ENCODE assay signal across 26 cellular contexts in the genomic region with DNA sequence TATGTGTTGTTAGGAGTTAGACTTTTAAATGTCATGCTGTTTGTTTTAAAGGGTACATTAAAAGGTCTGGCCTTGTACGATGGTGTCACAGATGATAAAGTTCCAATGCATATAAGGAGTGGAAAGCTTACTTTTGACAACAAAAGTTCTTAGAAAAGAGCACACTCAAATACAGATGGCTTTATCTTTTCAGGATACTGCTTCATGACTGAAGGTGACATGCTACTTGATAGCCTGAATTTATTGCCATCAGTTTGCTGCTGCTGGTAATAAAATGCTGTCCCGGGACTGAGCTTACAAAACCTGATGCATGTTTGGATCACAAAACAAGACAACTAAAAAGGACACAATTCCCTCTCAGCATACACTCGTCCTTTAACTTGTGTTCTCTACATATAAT.
A peak's percentile ranks its signal among the peaks of the same experiment; 100 is the strongest.
DNase-seq lines count a peak whose midpoint lies in the region; ATAC-seq, FAIRE-seq and TF ChIP-seq lines count a peak whose summit lies in the region.
"Had no signal": no experiment of that assay in that cellular context is flagged by ENCODE, and none has a peak within 500 bp of the region (broad histone marks: within the 10 kb centered on the region; RNA-seq: fewer than 3 reads in every experiment).

No MANE protein-coding gene starts in this region.

- peak overlapping the region; percentile 26; the same call in 1 of the 2 replicates for H3K4me2 ChIP-seq in K562 (ENCODE audit: insufficient read depth, low read length)
- H3K4me2 ChIP-seq: A549; BLaER1 treated with 17β-estradiol and CSF1 and Interleukin-3, amounts not matched to agents 10 nM and 100 nM had no signal

- peak overlapping the region; percentile 67 for H3K27ac Mint-ChIP-seq in activated T-cell treated with anti-CD3 and anti-CD28 coated beads, Interleukin-2, amount 50 U/mL, for 24 hours
- H3K27ac Mint-ChIP-seq in progenitor cell of endocrine pancreas: peak overlapping the region; percentile 75
- H3K27ac Mint-ChIP-seq: CD14-positive monocyte; CD4-positive, alpha-beta T cell; HFFc6 had no signal

- H3K9me1 ChIP-seq in K562 (ENCODE audit: control insufficient read depth, insufficient read depth, low read length): no peaks in the 10 kb centered on the region

- no peak overlapping the region; a peak in 1 of 4 replicates for H3K9ac ChIP-seq in K562 (ENCODE audit: insufficient read depth in 1 of 2, low read depth in 2 of 2, low read length in 2 of 2)
- H3K9ac ChIP-seq: BLaER1 treated with 17β-estradiol and CSF1 and Interleukin-3, amounts not matched to agents 10 nM and 100 nM had no signal

- H2AFZ ChIP-seq in K562 (ENCODE audit: low read depth, low read length): no peak overlapping the region; the same call in 1 of the 2 replicates

- H3K27me3 ChIP-seq in K562 (ENCODE audit: control insufficient read depth in 2 of 2, insufficient read depth in 2 of 2, low read length in 2 of 2): no peaks in the 10 kb centered on the region
- H3K27me3 ChIP-seq: BE2C; BLaER1 treated with 17β-estradiol and CSF1 and Interleukin-3, amounts not matched to agents 10 nM and 100 nM had no signal

- no peak overlapping the region for H3K4me3 Mint-ChIP-seq in activated T-cell treated with anti-CD3 and anti-CD28 coated beads, Interleukin-2, amount 50 U/mL, for 24 hours
- H3K4me3 Mint-ChIP-seq in activated T-cell treated with anti-CD3 and anti-CD28 coated beads, Interleukin-2, amount 50 U/mL, for 4 hours: no peak overlapping the region
- H3K4me3 Mint-ChIP-seq in progenitor cell of endocrine pancreas (ENCODE audit: low read depth): no peak overlapping the region
- H3K4me3 Mint-ChIP-seq: CD14-positive monocyte; CD4-positive, alpha-beta T cell; CD8-positive, alpha-beta memory T cell; HFFc6 had no signal

- CTCF ChIA-PET in K562 (lab: Yijun Ruan, JAX; ENCODE audit: low intra/inter-chr PET ratio): no interaction called here

- TF ChIP-seq POLR2A in K562 (conservative IDR thresholded peaks at IDR 0.05): no peak

- H4K20me1 ChIP-seq in K562 (replicated peaks; ENCODE audit: control insufficient read depth, insufficient read depth, low read length): no peaks in the 10 kb centered on the region
- H4K20me1 ChIP-seq: BLaER1 treated with 17β-estradiol and CSF1 and Interleukin-3, amounts not matched to agents 10 nM and 100 nM had no signal

- WGBS in K562 (ENCODE audit: insufficient coverage, low coverage, missing lambda C conversion rate): 13% methylated on average over 3 of the region's 3 CpGs

- TF ChIP-seq CTCF in K562 (IDR thresholded peaks at IDR 0.05 in 2 of 3, conservative IDR thresholded peaks at IDR 0.05 in 1 of 3; ENCODE audit: insufficient read depth in 2 of 3, low read depth in 1 of 3, low read length in 3 of 3) (no peak), progenitor cell of endocrine pancreas (IDR thresholded peaks at IDR 0.05; ENCODE audit: unreplicated experiment) (no peak)

- H3K36me3 ChIP-seq in K562 (ENCODE audit: control insufficient read depth, insufficient read depth, low read length): peaks cover 84% of the 10 kb centered on the region

- BruUV-seq in K562 (replicated peaks; lab: Mats Ljungman, UMichigan): no TSS peak

- intact Hi-C loops in K562 (cut with micrococcal nuclease): no loop called here

- in situ Hi-C loops in K562 (cut with MboI): no loop called here

- H3K9me3 Mint-ChIP-seq in activated T-cell treated with anti-CD3 and anti-CD28 coated beads, Interleukin-2, amount 50 U/mL, for 24 hours: no peaks in the 10 kb centered on the region
- H3K9me3 Mint-ChIP-seq in activated T-cell treated with anti-CD3 and anti-CD28 coated beads, Interleukin-2, amount 50 U/mL, for 4 hours: no peaks in the 10 kb centered on the region
- no peaks in the 10 kb centered on the region for H3K9me3 Mint-ChIP-seq in progenitor cell of endocrine pancreas (ENCODE audit: low read depth)
- H3K9me3 Mint-ChIP-seq: CD14-positive monocyte; CD4-positive, alpha-beta T cell; CD8-positive, alpha-beta memory T cell; HFFc6 had no signal

- peak; percentile 63; the same call in 1 of the 2 replicates for TF ChIP-seq EP300 in K562 (IDR thresholded peaks at IDR 0.05; ENCODE audit: low read length)

- no peak overlapping the region for H3K4me3 ChIP-seq in K562
- H3K4me3 ChIP-seq: A549; BLaER1 treated with 17β-estradiol and CSF1 and Interleukin-3, amounts not matched to agents 10 nM and 100 nM; HAP-1 had no signal

- H3K9me3 ChIP-seq in K562 (replicated peaks; ENCODE audit: control insufficient read depth, insufficient read depth, low read depth, low read length): no peaks in the 10 kb centered on the region
- H3K9me3 ChIP-seq: A549; BE2C; BLaER1 treated with 17β-estradiol and CSF1 and Interleukin-3, amounts not matched to agents 10 nM and 100 nM; HAP-1 had no signal

- no peak for TF ChIP-seq RAD21 in K562 (CRISPR knock-in tag; conservative IDR thresholded peaks at IDR 0.05 in 1 of 2, IDR thresholded peaks at IDR 0.05 in 1 of 2)

- H3K27ac ChIP-seq in K562 (ENCODE audit: extremely low read depth, low read depth, low read length): no peak overlapping the region
- H3K27ac ChIP-seq: A549; BLaER1 treated with 17β-estradiol and CSF1 and Interleukin-3, amounts not matched to agents 10 nM and 100 nM had no signal

- H3K36me3 Mint-ChIP-seq in activated T-cell treated with anti-CD3 and anti-CD28 coated beads, Interleukin-2, amount 50 U/mL, for 24 hours (ENCODE audit: low read depth): peaks cover 88% of the 10 kb centered on the region
- peaks cover 44% of the 10 kb centered on the region for H3K36me3 Mint-ChIP-seq in activated T-cell treated with anti-CD3 and anti-CD28 coated beads, Interleukin-2, amount 50 U/mL, for 4 hours (ENCODE audit: insufficient read depth)
- H3K36me3 Mint-ChIP-seq in progenitor cell of endocrine pancreas (ENCODE audit: insufficient read depth): peaks cover 26% of the 10 kb centered on the region

- peaks cover 0 to 12% of the 10 kb centered on the region in 2 experiments; a peak in 2 of 5 replicates for H3K4me1 ChIP-seq in K562 (replicated peaks in 1 of 2; ENCODE audit: control insufficient read depth in 2 of 2, insufficient read depth in 2 of 2, low read length in 2 of 2)
- H3K4me1 ChIP-seq: A549; BE2C; BLaER1 treated with 17β-estradiol and CSF1 and Interleukin-3, amounts not matched to agents 10 nM and 100 nM had no signal

- POLR2A ChIA-PET in K562 (lab: Yijun Ruan, JAX): interaction anchor here (0.6 to 1.6 kb wide), 6 partner anchors 9 to 297 kb away, joined by 3 to 5 read pairs (median 4); no protein-coding TSS in a partner anchor

- ATAC-seq in activated T-cell treated with anti-CD3 and anti-CD28 coated beads, Interleukin-2, amount 50 U/mL, for 4 hours: no peak
- ATAC-seq in K562: peak; percentile 72
- ATAC-seq: A549 had no signal

- peak; percentile 78 for FAIRE-seq in K562 (lab: Jason Lieb, UNC)
- FAIRE-seq: A549, GM12891, GM18507, H54 had no signal

- no peak for DNase-seq in activated T-cell treated with anti-CD3 and anti-CD28 coated beads, Interleukin-2, amount 50 U/mL, for 24 hours
- no peak for DNase-seq in activated T-cell treated with anti-CD3 and anti-CD28 coated beads, Interleukin-2, amount 50 U/mL, for 4 hours
- DNase-seq in K562 (ENCODE audit: extremely low read depth in 1 of 4, low spot score in 3 of 4) (peak in 2 of 4 experiments; percentile 47 to 51), progenitor cell of endocrine pancreas (ENCODE audit: low spot score, unreplicated experiment) (no peak), NCI-H446 (lab: John Stamatoyannopoulos, UW) (no peak), NCI-H128 (lab: John Stamatoyannopoulos, UW; ENCODE audit: unreplicated experiment) (no peak), GM19240 (ENCODE audit: insufficient read length, low spot score) (no peak)
- DNase-seq: 8988T; ACHN; AML-193; BE2C; Calu3; CD4-positive, alpha-beta T cell; CD8-positive, alpha-beta memory T cell; DMS53; DMS79 treated with DMSO at 0.1 percent for 48 hours; GF-D8; GOT3; HFFc6 had no signal

- H3K27me3 Mint-ChIP-seq in activated T-cell treated with anti-CD3 and anti-CD28 coated beads, Interleukin-2, amount 50 U/mL, for 24 hours: no peaks in the 10 kb centered on the region
- H3K27me3 Mint-ChIP-seq in activated T-cell treated with anti-CD3 and anti-CD28 coated beads, Interleukin-2, amount 50 U/mL, for 4 hours (ENCODE audit: low read depth): no peaks in the 10 kb centered on the region
- H3K27me3 Mint-ChIP-seq in progenitor cell of endocrine pancreas: no peaks in the 10 kb centered on the region
- H3K27me3 Mint-ChIP-seq: CD4-positive, alpha-beta T cell; CD8-positive, alpha-beta memory T cell had no signal

- no peaks in the 10 kb centered on the region for H3K79me2 ChIP-seq in K562 (ENCODE audit: control insufficient read depth, insufficient read depth, low read length)

- peaks cover 14% of the 10 kb centered on the region for H3K4me1 Mint-ChIP-seq in activated T-cell treated with anti-CD3 and anti-CD28 coated beads, Interleukin-2, amount 50 U/mL, for 24 hours (ENCODE audit: low read depth)
- peaks cover 8% of the 10 kb centered on the region for H3K4me1 Mint-ChIP-seq in activated T-cell treated with anti-CD3 and anti-CD28 coated beads, Interleukin-2, amount 50 U/mL, for 4 hours (ENCODE audit: low read depth)
- peaks cover 8% of the 10 kb centered on the region for H3K4me1 Mint-ChIP-seq in progenitor cell of endocrine pancreas (ENCODE audit: low read depth)
- H3K4me1 Mint-ChIP-seq: CD14-positive monocyte had no signal

TF ChIP-seq in K562, 482 proteins besides CTCF, POLR2A, EP300 and RAD21 (continues in another document):
- TF ChIP-seq TGIF2 (CRISPR knock-in tag; IDR thresholded peaks at IDR 0.05): no peak
- no peak for TF ChIP-seq POLR2B (IDR thresholded peaks at IDR 0.05; ENCODE audit: low read depth, partially characterized antibody)
- no peak for TF ChIP-seq ZNF431 (CRISPR knock-in tag; IDR thresholded peaks at IDR 0.05)
- peak; percentile 56 for TF ChIP-seq CBFA2T2 (conservative IDR thresholded peaks at IDR 0.05)
- 0 out of 2 replicates have a peak, but pooled peaks have one; percentile 22 for TF ChIP-seq SMARCE1 (IDR thresholded peaks at IDR 0.05)
- no peak for TF ChIP-seq DDX20 (tag; IDR thresholded peaks at IDR 0.05; ENCODE audit: low read depth)
- no peak for TF ChIP-seq ZNF24 (IDR thresholded peaks at IDR 0.05)
- TF ChIP-seq, protein P1, sequence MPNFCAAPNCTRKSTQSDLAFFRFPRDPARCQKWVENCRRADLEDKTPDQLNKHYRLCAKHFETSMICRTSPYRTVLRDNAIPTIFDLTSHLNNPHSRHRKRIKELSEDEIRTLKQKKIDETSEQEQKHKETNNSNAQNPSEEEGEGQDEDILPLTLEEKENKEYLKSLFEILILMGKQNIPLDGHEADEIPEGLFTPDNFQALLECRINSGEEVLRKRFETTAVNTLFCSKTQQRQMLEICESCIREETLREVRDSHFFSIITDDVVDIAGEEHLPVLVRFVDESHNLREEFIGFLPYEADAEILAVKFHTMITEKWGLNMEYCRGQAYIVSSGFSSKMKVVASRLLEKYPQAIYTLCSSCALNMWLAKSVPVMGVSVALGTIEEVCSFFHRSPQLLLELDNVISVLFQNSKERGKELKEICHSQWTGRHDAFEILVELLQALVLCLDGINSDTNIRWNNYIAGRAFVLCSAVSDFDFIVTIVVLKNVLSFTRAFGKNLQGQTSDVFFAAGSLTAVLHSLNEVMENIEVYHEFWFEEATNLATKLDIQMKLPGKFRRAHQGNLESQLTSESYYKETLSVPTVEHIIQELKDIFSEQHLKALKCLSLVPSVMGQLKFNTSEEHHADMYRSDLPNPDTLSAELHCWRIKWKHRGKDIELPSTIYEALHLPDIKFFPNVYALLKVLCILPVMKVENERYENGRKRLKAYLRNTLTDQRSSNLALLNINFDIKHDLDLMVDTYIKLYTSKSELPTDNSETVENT (CRISPR knock-in tag; IDR thresholded peaks at IDR 0.05): no peak
